28 cellular contexts compared by ENCODE assay signal in genomic region chr3:158395421-158395820, GRCh38.
DNase-seq lines count a peak whose midpoint lies in the region; ATAC-seq, FAIRE-seq and TF ChIP-seq lines count a peak whose summit lies in the region.
"Had no signal": no experiment of that assay in that cellular context is flagged by ENCODE, and none has a peak within 500 bp of the region (broad histone marks: within the 10 kb centered on the region; RNA-seq: fewer than 3 reads in every experiment).

No MANE protein-coding gene starts in this region.

- H3K4me2 ChIP-seq in keratinocyte (ENCODE audit: control insufficient read depth, extremely low read depth, insufficient read depth, low read depth, low read length), result no peak overlapping the region

- H3K9me1 ChIP-seq in keratinocyte (ENCODE audit: control insufficient read depth, extremely low read depth, insufficient read depth, low read length), result no peaks in the 10 kb centered on the region

- intact Hi-C loops in pancreas (cut with DNase I), result no loop called here

- H3K9me3 ChIP-seq in keratinocyte (ENCODE audit: control insufficient read depth, low read depth, low read length), result peaks cover 4% of the 10 kb centered on the region
- H3K9me3 ChIP-seq in pancreas, result no peaks in the 10 kb centered on the region
- H3K9me3 ChIP-seq: Caco-2, HAP-1 had no signal

- ATAC-seq in HG02678 (IDR thresholded peaks at IDR 0.05; ENCODE audit: unreplicated experiment) (no peak), T-cell (replicated peaks in 1 of 4) (no peak), pancreas (no peak)
- ATAC-seq: CD8-positive, alpha-beta T cell had no signal

- no peak overlapping the region for H3K9ac ChIP-seq in keratinocyte (ENCODE audit: control insufficient read depth, extremely low read depth, insufficient read depth, low read length)
- H3K9ac ChIP-seq: GM23248 had no signal

- POLR2A ChIA-PET in T-cell (lab: Charles Lee), result no interaction called here

- H3K27ac ChIP-seq in keratinocyte (ENCODE audit: control insufficient read depth, insufficient read depth, low read length), result no peak overlapping the region
- no peak overlapping the region for H3K27ac ChIP-seq in pancreas
- H3K27ac ChIP-seq: C4-2B, GM23248, RWPE1 had no signal

- peaks cover 2% of the 10 kb centered on the region; the same call in 1 of the 2 replicates for H3K27me3 Mint-ChIP-seq in HFFc6 (ENCODE audit: insufficient read depth)
- no peaks in the 10 kb centered on the region for H3K27me3 Mint-ChIP-seq in T-cell
- H3K27me3 Mint-ChIP-seq: B cell had no signal

- TF ChIP-seq CTCF in HFFc6 (IDR thresholded peaks at IDR 0.05) (no peak), epithelial cell of esophagus (IDR thresholded peaks at IDR 0.05; ENCODE audit: insufficient read depth, low read depth, low read length, missing control alignments) (no peak), keratinocyte (optimal IDR thresholded peaks at IDR 0.05 in 1 of 3, IDR thresholded peaks at IDR 0.05 in 1 of 3, conservative IDR thresholded peaks at IDR 0.05 in 1 of 3; ENCODE audit: extremely low read depth in 1 of 3, insufficient read depth in 2 of 3, low read length in 3 of 3) (no peak), pancreas (IDR thresholded peaks at IDR 0.05) (no peak)

- H4K20me1 ChIP-seq in keratinocyte (ENCODE audit: control insufficient read depth, extremely low read depth, insufficient read depth, low read length), result no peaks in the 10 kb centered on the region

- WGBS in pancreas, 2 donors, result 74 to 99% methylated on average over 2 of the region's 2 CpGs

- DNase-seq in HFFc6, result peak; percentile 50
- peak; percentile 34 for DNase-seq in amniotic epithelial cell (ENCODE audit: low read depth)
- DNase-seq in epithelial cell of esophagus (ENCODE audit: low read depth), result peak; percentile 3
- DNase-seq in keratinocyte (ENCODE audit: low read depth, low spot score), result peak; percentile 15
- DNase-seq in iPS-NIHi11 (ENCODE audit: low spot score), result no peak
- no peak for DNase-seq in T-cell
- no peak for DNase-seq in pancreas
- DNase-seq: Caco-2; CD8-positive, alpha-beta T cell; DMS79; GM23248; IMR-90; KG1; NCI-H1048; NCI-H1417; NCI-H1694; NCI-H2081; NCI-H2227 treated with DMSO at 0.1 percent for 48 hours; NCI-H510A; NCI-H69; SHP77 had no signal

- H3K36me3 ChIP-seq in keratinocyte (ENCODE audit: control insufficient read depth in 2 of 2, extremely low read depth in 1 of 2, insufficient read depth in 2 of 2, low read length in 2 of 2) (no peaks in the 10 kb centered on the region), pancreas (no peaks in the 10 kb centered on the region)
- H3K36me3 ChIP-seq: HAP-1 had no signal

- dilution Hi-C loops in keratinocyte (cut with MboI; ENCODE audit: extremely low pct_ligation_motif_present, low sequenced_read_pairs), result no loop called here

- FAIRE-seq in keratinocyte (lab: Jason Lieb, UNC) (no peak), pancreas (lab: Jason Lieb, UNC) (no peak)
- FAIRE-seq: GM12892, GM18507 had no signal

- CTCF ChIA-PET in T-cell (lab: Charles Lee), result no interaction called here

- H3K9me3 Mint-ChIP-seq in HFFc6 (peaks cover 21% of the 10 kb centered on the region), T-cell (peaks cover 9 to 36% (median 20%) of the 10 kb centered on the region in 3 donors)

- H3K4me3 ChIP-seq in epithelial cell of esophagus (ENCODE audit: low read length), result no peak overlapping the region
- H3K4me3 ChIP-seq in keratinocyte (ENCODE audit: control insufficient read depth in 2 of 3, extremely low read depth in 1 of 3, insufficient read depth in 2 of 3, low read depth in 1 of 3, low read length in 3 of 3), result no peak overlapping the region
- no peak overlapping the region for H3K4me3 ChIP-seq in pancreas
- H3K4me3 ChIP-seq: GM23248, HAP-1 had no signal

- no peaks in the 10 kb centered on the region for H3K4me1 Mint-ChIP-seq in HFFc6 (ENCODE audit: low read depth)
- no peaks in the 10 kb centered on the region for H3K4me1 Mint-ChIP-seq in T-cell
- H3K4me1 Mint-ChIP-seq: B cell had no signal

- H3K4me1 ChIP-seq in keratinocyte (ENCODE audit: control insufficient read depth, extremely low read depth, insufficient read depth, low read length) (no peaks in the 10 kb centered on the region), pancreas (no peaks in the 10 kb centered on the region)
- H3K4me1 ChIP-seq: Caco-2 had no signal

- H3K27me3 ChIP-seq in keratinocyte (ENCODE audit: control insufficient read depth, extremely low read depth, insufficient read depth, low read length) (no peaks in the 10 kb centered on the region), pancreas (no peaks in the 10 kb centered on the region)

- H3K4me3 Mint-ChIP-seq in HFFc6, result no peak overlapping the region
- no peak overlapping the region for H3K4me3 Mint-ChIP-seq in T-cell
- H3K4me3 Mint-ChIP-seq: B cell; CD8-positive, alpha-beta T cell had no signal

- H3K79me2 ChIP-seq in keratinocyte (ENCODE audit: control insufficient read depth, insufficient read depth, low read length), result no peaks in the 10 kb centered on the region

- H2AFZ ChIP-seq in keratinocyte (ENCODE audit: control insufficient read depth, low read length), result no peak overlapping the region
- H2AFZ ChIP-seq: GM23248 had no signal

- H3K27ac Mint-ChIP-seq in HFFc6 (no peak overlapping the region), T-cell (no peak overlapping the region)
- H3K27ac Mint-ChIP-seq: B cell; CD8-positive, alpha-beta T cell had no signal

- H3K36me3 Mint-ChIP-seq in HFFc6 (ENCODE audit: low read depth) (peaks cover 26% of the 10 kb centered on the region), T-cell (peaks cover 36% of the 10 kb centered on the region)

Comparison
In these comparisons a context has a peak if more than half of its experiments do, and no peak if none do; other contexts are left out.
1. DNase-seq: peak in HFFc6 (single experiment), amniotic epithelial cell (single experiment), epithelial cell of esophagus (single experiment) and keratinocyte (single experiment); none in iPS-NIHi11 (single experiment), T-cell (0 of 34) and pancreas (0 of 6).